ENCODE assay signal across 21 cellular contexts in the genomic region with DNA sequence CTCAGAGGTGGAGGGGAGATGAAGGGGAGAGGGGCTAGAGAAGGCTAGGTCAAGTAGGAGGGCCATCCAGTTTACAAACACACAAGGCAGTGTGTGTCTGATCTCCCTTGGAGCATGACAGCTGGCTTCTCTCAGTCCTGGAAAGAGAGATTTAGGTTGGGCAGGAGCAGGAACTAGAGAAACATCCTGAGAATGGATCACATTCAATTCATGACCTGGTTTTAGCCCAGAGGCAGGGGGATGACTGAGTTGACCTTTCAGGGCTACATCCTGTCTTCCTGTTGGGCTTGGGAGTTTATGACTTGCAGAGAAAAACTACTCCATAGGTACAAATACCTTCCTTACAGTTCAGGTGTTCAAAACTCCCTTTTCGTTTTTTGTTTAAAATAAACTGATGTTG.
"Had no signal": no experiment of that assay in that cellular context is flagged by ENCODE, and none has a peak within 500 bp of the region (broad histone marks: within the 10 kb centered on the region; RNA-seq: fewer than 3 reads in every experiment).

No MANE protein-coding gene starts in this region.

- DNase-seq: cortex of kidney; effector memory CD8-positive, alpha-beta T cell; kidney; left lung; mesenchymal stem cell; midbrain; naive thymus-derived CD4-positive, alpha-beta T cell; stimulated activated CD4-positive, alpha-beta T cell treated with anti-CD3 and anti-CD28 coated beads, Interleukin-12 subunit alpha, Interleukin-12 subunit beta, amount 100 ng/mL, for 4 hours; stimulated activated CD4-positive, alpha-beta T cell treated with anti-CD3 and anti-CD28 coated beads, Interleukin-1b, Interleukin-23, amount 100 ng/mL, for 48 hours; stimulated activated CD4-positive, alpha-beta T cell treated with anti-CD3 and anti-CD28 coated beads, Interleukin-4, amount 100 ng/mL, for 1 hour; stimulated activated CD8-positive, alpha-beta memory T cell treated with anti-CD3 and anti-CD28 coated beads, Interleukin-4, amount 100 ng/mL, for 48 hours; stimulated activated naive CD4-positive, alpha-beta T cell treated with Interleukin-2 at 50 U/mL for 16 hours; stomach; thyroid gland had no signal

- H3K36me3 Mint-ChIP-seq: neural progenitor cell, type B pancreatic cell had no signal

- H3K4me3 Mint-ChIP-seq: effector memory CD8-positive, alpha-beta T cell; naive thymus-derived CD4-positive, alpha-beta T cell; nephron; neural progenitor cell; type B pancreatic cell had no signal

- ATAC-seq: effector memory CD8-positive, alpha-beta T cell; left lung; naive thymus-derived CD4-positive, alpha-beta T cell; sciatic nerve had no signal

- H3K36me3 ChIP-seq: left lung, neural progenitor cell, prostate gland, right atrium auricular region, stomach, thyroid gland had no signal

- H3K27ac Mint-ChIP-seq: effector memory CD8-positive, alpha-beta T cell; naive thymus-derived CD4-positive, alpha-beta T cell; nephron; neural progenitor cell; type B pancreatic cell had no signal

- H3K4me3 ChIP-seq: left lung, neural progenitor cell, prostate gland, right atrium auricular region, smooth muscle cell, stomach, thyroid gland had no signal

- H3K27me3 ChIP-seq: neural progenitor cell, right atrium auricular region, thyroid gland had no signal

- H3K27ac ChIP-seq: left lung, neural progenitor cell, prostate gland, right atrium auricular region, stomach, thyroid gland had no signal

- H2AFZ ChIP-seq: neural progenitor cell had no signal

- H3K4me1 ChIP-seq: left lung, prostate gland, right atrium auricular region, thyroid gland had no signal

- H3K4me2 ChIP-seq: neural progenitor cell, smooth muscle cell had no signal
